Comparison of ENCODE assay signal across 31 cellular contexts in genomic region chr20:48606841-48607543, GRCh38.
DNase-seq lines count a peak whose midpoint lies in the region; ATAC-seq, FAIRE-seq and TF ChIP-seq lines count a peak whose summit lies in the region.
"Had no signal": no experiment of that assay in that cellular context is flagged by ENCODE, and none has a peak within 500 bp of the region (broad histone marks: within the 10 kb centered on the region; RNA-seq: fewer than 3 reads in every experiment).

No MANE protein-coding gene starts in this region.

- H2AFZ ChIP-seq in K562 (ENCODE audit: low read depth, low read length): no peak overlapping the region

- TF ChIP-seq POLR2A in K562 (conservative IDR thresholded peaks at IDR 0.05) (no peak), prostate gland (IDR thresholded peaks at IDR 0.05) (no peak)

- CTCF ChIA-PET in K562 (lab: Yijun Ruan, JAX; ENCODE audit: low intra/inter-chr PET ratio): no interaction called here

- WGBS in K562 (ENCODE audit: insufficient coverage, low coverage, missing lambda C conversion rate): 0% methylated on average over 11 of the region's 12 CpGs
- 94% methylated on average over 11 of the region's 12 CpGs for WGBS in prostate gland

- H3K9me1 ChIP-seq in K562 (ENCODE audit: control insufficient read depth, insufficient read depth, low read length): no peaks in the 10 kb centered on the region

- no peak overlapping the region for H3K9ac ChIP-seq in K562 (ENCODE audit: insufficient read depth in 1 of 2, low read depth in 2 of 2, low read length in 2 of 2)
- H3K9ac ChIP-seq: SK-N-SH had no signal

- in situ Hi-C loops in K562 (cut with MboI): no loop called here

- no peaks in the 10 kb centered on the region; the same call in 1 of the 2 replicates for H4K20me1 ChIP-seq in K562 (replicated peaks; ENCODE audit: control insufficient read depth, insufficient read depth, low read length)

- H3K4me2 ChIP-seq in K562 (ENCODE audit: insufficient read depth, low read length): no peak overlapping the region
- H3K4me2 ChIP-seq: SK-N-SH had no signal

- H3K4me3 ChIP-seq in K562 (no peak overlapping the region), upper lobe of right lung (no peak overlapping the region), prostate gland (no peak overlapping the region)
- H3K4me3 ChIP-seq: cardiac muscle cell, coronary artery had no signal

- intact Hi-C loops in K562 (cut with micrococcal nuclease) (no loop called here), upper lobe of right lung (cut with DNase I) (no loop called here), prostate gland (cut with DNase I) (no loop called here)

- no peak for TF ChIP-seq RAD21 in K562 (CRISPR knock-in tag; conservative IDR thresholded peaks at IDR 0.05 in 1 of 2, IDR thresholded peaks at IDR 0.05 in 1 of 2)

- TF ChIP-seq EP300 in K562 (IDR thresholded peaks at IDR 0.05; ENCODE audit: low read length): no peak

- FAIRE-seq in K562 (lab: Jason Lieb, UNC): no peak
- FAIRE-seq: A204.1, astrocyte, TTC549 had no signal

- H3K79me2 ChIP-seq in K562 (ENCODE audit: control insufficient read depth, insufficient read depth, low read length): no peaks in the 10 kb centered on the region

- peak; percentile 33 for DNase-seq in activated CD8-positive, alpha-beta memory T cell treated with anti-CD3 and anti-CD28 coated beads, Interleukin-2, amount 50 U/mL, for 48 hours
- DNase-seq in activated CD8-positive, alpha-beta memory T cell treated with anti-CD3 and anti-CD28 coated beads for 24 hours: no peak
- no peak for DNase-seq in K562 (ENCODE audit: extremely low read depth in 1 of 4, low spot score in 3 of 4)
- peak; percentile 82 for DNase-seq in mesenteric fat pad (ENCODE audit: low spot score)
- peak; percentile 56 for DNase-seq in upper lobe of right lung
- DNase-seq in DMS 273 (lab: John Stamatoyannopoulos, UW; ENCODE audit: unreplicated experiment): no peak
- no peak for DNase-seq in prostate gland (ENCODE audit: low spot score)
- DNase-seq: activated CD4-positive, alpha-beta T cell treated with anti-CD3 and anti-CD28 coated beads, Interleukin-2, amount 50 U/mL, for 48 hours; activated CD8-positive, alpha-beta memory T cell treated with anti-CD3 and anti-CD28 coated beads, Interleukin-2, amount 50 U/mL, for 4 hours; activated naive CD8-positive, alpha-beta T cell treated with anti-CD3 and anti-CD28 coated beads, Interleukin-2, amount 10 ng/mL, durations not matched to agents 7 days and 5 days; CD4-positive, CD25-positive, alpha-beta regulatory T cell; DND-41; effector memory CD4-positive, alpha-beta T cell; GF-D8; naive thymus-derived CD4-positive, alpha-beta T cell; NCI-H1436 treated with DMSO at 0.1 percent for 48 hours; occipital lobe; PC-3; SK-N-SH; substantia nigra had no signal

- H3K27me3 ChIP-seq in K562 (ENCODE audit: control insufficient read depth in 2 of 2, insufficient read depth in 2 of 2, low read length in 2 of 2): peaks cover 8 to 41% of the 10 kb centered on the region in 2 experiments; a peak in 3 of 5 replicates
- H3K27me3 ChIP-seq in upper lobe of right lung: peaks cover 11% of the 10 kb centered on the region
- no peaks in the 10 kb centered on the region for H3K27me3 ChIP-seq in prostate gland (replicated peaks; ENCODE audit: insufficient read depth)
- H3K27me3 ChIP-seq: cardiac muscle cell had no signal

- ATAC-seq in K562 (peak; percentile 31; the same call in 2 of the 3 replicates), upper lobe of right lung (peak; percentile 26), SK-N-SH treated with all-trans-retinoic acid at 6 μM for 48 hours (no peak)
- ATAC-seq: activated CD4-positive, CD25-positive, alpha-beta regulatory T cell treated with anti-CD3 and anti-CD28 coated beads, Interleukin-2, amount 50 U/mL, for 24 hours; activated T-helper 17 cell treated with anti-CD3 and anti-CD28 coated beads, Interleukin-2, amount 50 U/mL, for 72 hours; left lobe of liver; naive thymus-derived CD4-positive, alpha-beta T cell; PC-3; Right ventricle myocardium inferior; stimulated activated memory B cell treated with anti-CD40 and anti-IgM and Interleukin-4, amounts not matched to agents 10 μg/mL and 1 μg/mL and 100 μg/mL, for 72 hours had no signal

- TF ChIP-seq CTCF in K562 (IDR thresholded peaks at IDR 0.05 in 2 of 3, conservative IDR thresholded peaks at IDR 0.05 in 1 of 3; ENCODE audit: insufficient read depth in 2 of 3, low read depth in 1 of 3, low read length in 3 of 3): no peak
- no peak for TF ChIP-seq CTCF in upper lobe of right lung (IDR thresholded peaks at IDR 0.05)
- TF ChIP-seq CTCF in prostate gland (IDR thresholded peaks at IDR 0.05): no peak

- no TSS peak for BruUV-seq in K562 (replicated peaks; lab: Mats Ljungman, UMichigan)

- POLR2A ChIA-PET in K562 (lab: Yijun Ruan, JAX): no interaction called here

- H3K9me3 ChIP-seq in K562 (replicated peaks; ENCODE audit: control insufficient read depth, insufficient read depth, low read depth, low read length) (no peaks in the 10 kb centered on the region), upper lobe of right lung (no peaks in the 10 kb centered on the region), prostate gland (no peaks in the 10 kb centered on the region)
- H3K9me3 ChIP-seq: SK-N-SH had no signal

- H3K36me3 ChIP-seq in K562 (ENCODE audit: control insufficient read depth, insufficient read depth, low read length) (no peaks in the 10 kb centered on the region), upper lobe of right lung (no peaks in the 10 kb centered on the region), prostate gland (no peaks in the 10 kb centered on the region)
- H3K36me3 ChIP-seq: cardiac muscle cell had no signal

- H3K27ac ChIP-seq in K562 (ENCODE audit: extremely low read depth, low read depth, low read length) (no peak overlapping the region), upper lobe of right lung (no peak overlapping the region), prostate gland (no peak overlapping the region)
- H3K27ac ChIP-seq: cardiac muscle cell, coronary artery had no signal

- H3K4me1 ChIP-seq in K562 (replicated peaks in 1 of 2; ENCODE audit: control insufficient read depth in 2 of 2, insufficient read depth in 2 of 2, low read length in 2 of 2) (no peaks in the 10 kb centered on the region), upper lobe of right lung (no peaks in the 10 kb centered on the region), prostate gland (replicated peaks) (no peaks in the 10 kb centered on the region)

TF ChIP-seq in K562, 482 proteins besides CTCF, POLR2A, EP300 and RAD21 (continues in another document):
- no peak for TF ChIP-seq ARHGAP35 (IDR thresholded peaks at IDR 0.05; ENCODE audit: partially characterized antibody)
- no peak for TF ChIP-seq STAT5A (IDR thresholded peaks at IDR 0.05; ENCODE audit: borderline replicate concordance, low read length)
- TF ChIP-seq ZNF311 (CRISPR knock-in tag; IDR thresholded peaks at IDR 0.05): no peak
- no peak for TF ChIP-seq ELK3 (CRISPR knock-in tag; IDR thresholded peaks at IDR 0.05)
- TF ChIP-seq RBFOX2 (IDR thresholded peaks at IDR 0.05; ENCODE audit: low read depth, low read length): no peak

TF ChIP-seq in SK-N-SH treated with all-trans-retinoic acid at 6 μM for 48 hours, 23 proteins besides CTCF, POLR2A, EP300 and RAD21:
- no peak for TF ChIP-seq TSHZ2 (CRISPR knock-in tag; IDR thresholded peaks at IDR 0.05)
- no peak for TF ChIP-seq ZNF8 (CRISPR knock-in tag; IDR thresholded peaks at IDR 0.05)
- no peak for TF ChIP-seq CREB5 (CRISPR knock-in tag; IDR thresholded peaks at IDR 0.05; ENCODE audit: low read depth)

Comparison
In these comparisons a context has a peak if more than half of its experiments do, and no peak if none do; other contexts are left out.
1. DNase-seq: peak in activated CD8-positive, alpha-beta memory T cell treated with anti-CD3 and anti-CD28 coated beads, Interleukin-2, amount 50 U/mL, for 48 hours (single experiment), mesenteric fat pad (single experiment) and upper lobe of right lung (single experiment); none in activated CD8-positive, alpha-beta memory T cell treated with anti-CD3 and anti-CD28 coated beads for 24 hours (single experiment), K562 (0 of 4), DMS 273 (single experiment) and prostate gland (single experiment).